ENCODE assay signal across 19 cellular contexts in genomic region chr5:5810461-5810860, GRCh38.
DNase-seq lines count a peak whose midpoint lies in the region; ATAC-seq and TF ChIP-seq lines count a peak whose summit lies in the region.
"Had no signal": no experiment of that assay in that cellular context is flagged by ENCODE, and none has a peak within 500 bp of the region (broad histone marks: within the 10 kb centered on the region; RNA-seq: fewer than 3 reads in every experiment).

No MANE protein-coding gene starts in this region.

- H3K36me3 ChIP-seq in esophagus muscularis mucosa (no peaks in the 10 kb centered on the region), left ventricle myocardium inferior (no peaks in the 10 kb centered on the region)
- H3K36me3 ChIP-seq: BE2C; BLaER1 treated with 17β-estradiol and CSF1 and Interleukin-3, amounts not matched to agents 10 nM and 100 nM; HAP-1 had no signal

- TF ChIP-seq EP300 in esophagus muscularis mucosa (IDR thresholded peaks at IDR 0.05), result no peak

- TF ChIP-seq POLR2A in esophagus muscularis mucosa (IDR thresholded peaks at IDR 0.05; ENCODE audit: low read depth), result no peak

- intact Hi-C loops in Right ventricle myocardium inferior (cut with DNase I), result no loop called here
- intact Hi-C loops in right cardiac atrium (cut with DNase I), result no loop called here
- intact Hi-C loops in esophagus muscularis mucosa (cut with DNase I), result no loop called here
- intact Hi-C loops in left ventricle myocardium inferior (cut with micrococcal nuclease), result no loop called here

- no peak overlapping the region for H3K4me3 ChIP-seq in right cardiac atrium (ENCODE audit: low read length)
- H3K4me3 ChIP-seq in esophagus muscularis mucosa, result no peak overlapping the region
- no peak overlapping the region for H3K4me3 ChIP-seq in left ventricle myocardium inferior
- H3K4me3 ChIP-seq: BLaER1 treated with 17β-estradiol and CSF1 and Interleukin-3, amounts not matched to agents 10 nM and 100 nM; HAP-1 had no signal

- H3K4me1 ChIP-seq in right cardiac atrium (ENCODE audit: control insufficient read depth, insufficient read depth, low read length), result no peaks in the 10 kb centered on the region
- no peaks in the 10 kb centered on the region for H3K4me1 ChIP-seq in esophagus muscularis mucosa
- H3K4me1 ChIP-seq in left ventricle myocardium inferior, result no peaks in the 10 kb centered on the region
- H3K4me1 ChIP-seq: BE2C; BLaER1 treated with 17β-estradiol and CSF1 and Interleukin-3, amounts not matched to agents 10 nM and 100 nM; HAP-1 had no signal

- ATAC-seq in Right ventricle myocardium inferior, result peak; percentile 77
- no peak for ATAC-seq in right cardiac atrium

- DNase-seq in DMS153 (lab: John Stamatoyannopoulos, UW) (peak; percentile 49), DMS153 treated with DMSO at 0.1 percent for 48 hours (lab: John Stamatoyannopoulos, UW; ENCODE audit: unreplicated experiment) (no peak), Right ventricle myocardium inferior (ENCODE audit: missing footprints) (no peak), right cardiac atrium (no peak), esophagus muscularis mucosa (ENCODE audit: extremely low spot score) (peak; percentile 62), left ventricle myocardium inferior (peak; percentile 40), NCI-H510A treated with DMSO at 0.1 percent for 48 hours (lab: John Stamatoyannopoulos, UW) (no peak), substantia nigra (lab: John Stamatoyannopoulos, UW) (no peak)
- DNase-seq: AML-193; BE2C; CD4-positive, alpha-beta T cell; CD8-positive, alpha-beta memory T cell; DMS 273 treated with DMSO at 0.1 percent for 48 hours; DND-41; GOT3; HFFc6 had no signal

- H3K9me3 ChIP-seq in right cardiac atrium (ENCODE audit: control insufficient read depth, low read length) (peaks cover 2% of the 10 kb centered on the region), esophagus muscularis mucosa (no peaks in the 10 kb centered on the region), left ventricle myocardium inferior (replicated peaks) (no peaks in the 10 kb centered on the region)
- H3K9me3 ChIP-seq: BE2C; BLaER1 treated with 17β-estradiol and CSF1 and Interleukin-3, amounts not matched to agents 10 nM and 100 nM; HAP-1 had no signal

- 56% methylated on average over 2 of the region's 2 CpGs for WGBS in right cardiac atrium
- WGBS in esophagus muscularis mucosa, result 75% methylated on average over 2 of the region's 2 CpGs

- H3K27ac ChIP-seq in right cardiac atrium (ENCODE audit: low read length) (no peak overlapping the region), esophagus muscularis mucosa (replicated peaks in 1 of 4) (no peak overlapping the region), left ventricle myocardium inferior (replicated peaks) (no peak overlapping the region), substantia nigra (ENCODE audit: low read depth, low read length, poor library complexity, severe bottlenecking) (no peak overlapping the region)
- H3K27ac ChIP-seq: 22Rv1; BLaER1 treated with 17β-estradiol and CSF1 and Interleukin-3, amounts not matched to agents 10 nM and 100 nM had no signal

- no peaks in the 10 kb centered on the region for H3K27me3 ChIP-seq in right cardiac atrium (ENCODE audit: control insufficient read depth, insufficient read depth)
- no peaks in the 10 kb centered on the region for H3K27me3 ChIP-seq in esophagus muscularis mucosa
- H3K27me3 ChIP-seq in left ventricle myocardium inferior (ENCODE audit: low read depth), result no peaks in the 10 kb centered on the region
- H3K27me3 ChIP-seq: BE2C; BLaER1 treated with 17β-estradiol and CSF1 and Interleukin-3, amounts not matched to agents 10 nM and 100 nM had no signal

- no peak for TF ChIP-seq CTCF in esophagus muscularis mucosa (IDR thresholded peaks at IDR 0.05)
- no peak for TF ChIP-seq CTCF in left ventricle myocardium inferior (IDR thresholded peaks at IDR 0.05; ENCODE audit: borderline replicate concordance)

Comparison
In these comparisons a context has a peak if more than half of its experiments do, and no peak if none do; other contexts are left out.
1. DNase-seq: peak in DMS153 (single experiment), esophagus muscularis mucosa (single experiment) and left ventricle myocardium inferior (single experiment); none in DMS153 treated with DMSO at 0.1 percent for 48 hours (single experiment), Right ventricle myocardium inferior (single experiment), right cardiac atrium (0 of 3), NCI-H510A treated with DMSO at 0.1 percent for 48 hours (single experiment) and substantia nigra (0 of 49).